1 cellular context compared by ENCODE assay signal in the genomic region with DNA sequence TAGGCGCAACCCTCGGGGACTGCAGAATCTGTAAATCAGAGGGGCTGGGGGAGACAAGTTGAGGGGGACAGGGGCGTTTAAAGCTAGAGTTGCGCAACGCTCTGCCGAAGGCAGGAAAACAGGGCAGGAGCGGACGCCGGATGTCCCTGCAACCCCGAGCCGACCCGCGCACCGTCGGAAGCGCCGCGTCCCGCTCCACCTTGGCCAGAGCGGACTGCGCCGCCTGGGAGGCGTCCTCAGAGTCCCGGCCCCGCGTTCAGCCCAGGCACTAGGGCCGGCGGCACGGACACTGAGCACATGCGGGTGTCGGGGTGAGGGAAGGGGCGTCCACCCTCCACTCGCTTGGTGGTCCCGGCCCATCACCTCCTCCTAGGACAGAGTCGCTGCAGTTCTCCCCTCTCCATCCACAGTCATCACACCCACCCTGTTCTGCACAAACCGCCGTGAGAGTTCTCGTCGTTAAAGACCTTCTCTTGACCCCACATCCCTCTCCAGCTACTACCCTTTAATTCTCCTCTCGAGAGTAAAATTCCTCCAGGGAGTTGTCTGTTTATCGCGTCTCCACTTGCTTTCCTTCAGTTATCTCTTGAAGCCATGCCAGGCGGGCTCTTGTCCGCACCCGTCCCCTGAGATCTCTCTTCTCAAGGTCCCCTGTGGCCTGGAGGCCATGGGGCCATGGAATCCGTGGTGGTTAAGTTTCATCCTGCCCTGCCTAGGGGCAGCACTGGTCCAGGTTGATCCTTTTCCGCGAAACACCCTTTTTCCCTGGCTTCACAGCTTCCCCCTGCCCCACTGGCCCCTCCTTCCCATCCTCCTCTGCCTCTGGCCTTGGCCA.
TF ChIP-seq lines count a peak whose summit lies in the region.

No MANE protein-coding gene starts in this region.

TF ChIP-seq in HepG2, 621 proteins besides CTCF, POLR2A, EP300 and RAD21 (continued from another document and continues in another):
- TF ChIP-seq, protein P1, sequence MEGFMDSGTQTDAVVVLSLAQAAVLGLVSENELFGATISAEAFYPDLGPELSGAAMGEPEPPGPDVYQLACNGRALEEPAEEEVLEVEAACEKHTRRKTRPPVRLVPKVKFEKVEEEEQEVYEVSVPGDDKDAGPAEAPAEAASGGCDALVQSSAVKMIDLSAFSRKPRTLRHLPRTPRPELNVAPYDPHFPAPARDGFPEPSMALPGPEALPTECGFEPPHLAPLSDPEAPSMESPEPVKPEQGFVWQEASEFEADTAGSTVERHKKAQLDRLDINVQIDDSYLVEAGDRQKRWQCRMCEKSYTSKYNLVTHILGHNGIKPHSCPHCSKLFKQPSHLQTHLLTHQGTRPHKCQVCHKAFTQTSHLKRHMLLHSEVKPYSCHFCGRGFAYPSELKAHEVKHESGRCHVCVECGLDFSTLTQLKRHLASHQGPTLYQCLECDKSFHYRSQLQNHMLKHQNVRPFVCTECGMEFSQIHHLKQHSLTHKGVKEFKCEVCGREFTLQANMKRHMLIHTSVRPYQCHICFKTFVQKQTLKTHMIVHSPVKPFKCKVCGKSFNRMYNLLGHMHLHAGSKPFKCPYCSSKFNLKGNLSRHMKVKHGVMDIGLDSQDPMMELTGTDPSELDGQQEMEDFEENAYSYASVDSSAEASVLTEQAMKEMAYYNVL (CRISPR knock-in tag; IDR thresholded peaks at IDR 0.05; ENCODE audit: borderline replicate concordance): no peak
- TF ChIP-seq, protein P2, sequence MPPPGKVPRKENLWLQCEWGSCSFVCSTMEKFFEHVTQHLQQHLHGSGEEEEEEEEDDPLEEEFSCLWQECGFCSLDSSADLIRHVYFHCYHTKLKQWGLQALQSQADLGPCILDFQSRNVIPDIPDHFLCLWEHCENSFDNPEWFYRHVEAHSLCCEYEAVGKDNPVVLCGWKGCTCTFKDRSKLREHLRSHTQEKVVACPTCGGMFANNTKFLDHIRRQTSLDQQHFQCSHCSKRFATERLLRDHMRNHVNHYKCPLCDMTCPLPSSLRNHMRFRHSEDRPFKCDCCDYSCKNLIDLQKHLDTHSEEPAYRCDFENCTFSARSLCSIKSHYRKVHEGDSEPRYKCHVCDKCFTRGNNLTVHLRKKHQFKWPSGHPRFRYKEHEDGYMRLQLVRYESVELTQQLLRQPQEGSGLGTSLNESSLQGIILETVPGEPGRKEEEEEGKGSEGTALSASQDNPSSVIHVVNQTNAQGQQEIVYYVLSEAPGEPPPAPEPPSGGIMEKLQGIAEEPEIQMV (CRISPR knock-in tag; IDR thresholded peaks at IDR 0.05; ENCODE audit: low read depth): peak; percentile 84; the same call in 1 of the 2 replicates
- TF ChIP-seq GZF1 (CRISPR knock-in tag; IDR thresholded peaks at IDR 0.05): no peak
- TF ChIP-seq PTBP1 (IDR thresholded peaks at IDR 0.05; ENCODE audit: low read depth, low read length, poor library complexity, severe bottlenecking): peak; percentile 7
- TF ChIP-seq ZSCAN21 (CRISPR knock-in tag; IDR thresholded peaks at IDR 0.05; ENCODE audit: borderline replicate concordance): 0 out of 2 replicates have a peak, but pooled peaks have one; percentile 52
- TF ChIP-seq CBX2 (IDR thresholded peaks at IDR 0.05; ENCODE audit: low read depth, low read length): no peak
- TF ChIP-seq CBX2 (CRISPR knock-in tag; IDR thresholded peaks at IDR 0.05; ENCODE audit: low read depth): 0 out of 2 replicates have a peak, but pooled peaks have one; percentile 37
- TF ChIP-seq FOXA1 (IDR thresholded peaks at IDR 0.05): no peak
- no peak for TF ChIP-seq FOXA1 (CRISPR knock-in tag; IDR thresholded peaks at IDR 0.05)
- peak; percentile 45 for TF ChIP-seq CHD4 (IDR thresholded peaks at IDR 0.05; ENCODE audit: borderline replicate concordance, low read length)
- no peak for TF ChIP-seq SIX1 (CRISPR knock-in tag; IDR thresholded peaks at IDR 0.05; ENCODE audit: borderline replicate concordance)
- TF ChIP-seq, protein P3, sequence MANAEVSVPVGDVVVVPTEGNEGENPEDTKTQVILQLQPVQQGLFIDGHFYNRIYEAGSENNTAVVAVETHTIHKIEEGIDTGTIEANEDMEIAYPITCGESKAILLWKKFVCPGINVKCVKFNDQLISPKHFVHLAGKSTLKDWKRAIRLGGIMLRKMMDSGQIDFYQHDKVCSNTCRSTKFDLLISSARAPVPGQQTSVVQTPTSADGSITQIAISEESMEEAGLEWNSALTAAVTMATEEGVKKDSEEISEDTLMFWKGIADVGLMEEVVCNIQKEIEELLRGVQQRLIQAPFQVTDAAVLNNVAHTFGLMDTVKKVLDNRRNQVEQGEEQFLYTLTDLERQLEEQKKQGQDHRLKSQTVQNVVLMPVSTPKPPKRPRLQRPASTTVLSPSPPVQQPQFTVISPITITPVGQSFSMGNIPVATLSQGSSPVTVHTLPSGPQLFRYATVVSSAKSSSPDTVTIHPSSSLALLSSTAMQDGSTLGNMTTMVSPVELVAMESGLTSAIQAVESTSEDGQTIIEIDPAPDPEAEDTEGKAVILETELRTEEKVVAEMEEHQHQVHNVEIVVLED (CRISPR knock-in tag; IDR thresholded peaks at IDR 0.05; ENCODE audit: borderline replicate concordance): no peak
- TF ChIP-seq ZNF563 (CRISPR knock-in tag; IDR thresholded peaks at IDR 0.05): peak; percentile 13; the same call in 1 of the 2 replicates
- TF ChIP-seq, protein P4, sequence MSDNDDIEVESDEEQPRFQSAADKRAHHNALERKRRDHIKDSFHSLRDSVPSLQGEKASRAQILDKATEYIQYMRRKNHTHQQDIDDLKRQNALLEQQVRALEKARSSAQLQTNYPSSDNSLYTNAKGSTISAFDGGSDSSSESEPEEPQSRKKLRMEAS (IDR thresholded peaks at IDR 0.05): peak; percentile 29; the same call in 1 of the 2 replicates
- TF ChIP-seq IRX3 (CRISPR knock-in tag; IDR thresholded peaks at IDR 0.05; ENCODE audit: borderline replicate concordance, low read depth): 0 out of 2 replicates have a peak, but pooled peaks have one; percentile 10
- TF ChIP-seq, protein P5, sequence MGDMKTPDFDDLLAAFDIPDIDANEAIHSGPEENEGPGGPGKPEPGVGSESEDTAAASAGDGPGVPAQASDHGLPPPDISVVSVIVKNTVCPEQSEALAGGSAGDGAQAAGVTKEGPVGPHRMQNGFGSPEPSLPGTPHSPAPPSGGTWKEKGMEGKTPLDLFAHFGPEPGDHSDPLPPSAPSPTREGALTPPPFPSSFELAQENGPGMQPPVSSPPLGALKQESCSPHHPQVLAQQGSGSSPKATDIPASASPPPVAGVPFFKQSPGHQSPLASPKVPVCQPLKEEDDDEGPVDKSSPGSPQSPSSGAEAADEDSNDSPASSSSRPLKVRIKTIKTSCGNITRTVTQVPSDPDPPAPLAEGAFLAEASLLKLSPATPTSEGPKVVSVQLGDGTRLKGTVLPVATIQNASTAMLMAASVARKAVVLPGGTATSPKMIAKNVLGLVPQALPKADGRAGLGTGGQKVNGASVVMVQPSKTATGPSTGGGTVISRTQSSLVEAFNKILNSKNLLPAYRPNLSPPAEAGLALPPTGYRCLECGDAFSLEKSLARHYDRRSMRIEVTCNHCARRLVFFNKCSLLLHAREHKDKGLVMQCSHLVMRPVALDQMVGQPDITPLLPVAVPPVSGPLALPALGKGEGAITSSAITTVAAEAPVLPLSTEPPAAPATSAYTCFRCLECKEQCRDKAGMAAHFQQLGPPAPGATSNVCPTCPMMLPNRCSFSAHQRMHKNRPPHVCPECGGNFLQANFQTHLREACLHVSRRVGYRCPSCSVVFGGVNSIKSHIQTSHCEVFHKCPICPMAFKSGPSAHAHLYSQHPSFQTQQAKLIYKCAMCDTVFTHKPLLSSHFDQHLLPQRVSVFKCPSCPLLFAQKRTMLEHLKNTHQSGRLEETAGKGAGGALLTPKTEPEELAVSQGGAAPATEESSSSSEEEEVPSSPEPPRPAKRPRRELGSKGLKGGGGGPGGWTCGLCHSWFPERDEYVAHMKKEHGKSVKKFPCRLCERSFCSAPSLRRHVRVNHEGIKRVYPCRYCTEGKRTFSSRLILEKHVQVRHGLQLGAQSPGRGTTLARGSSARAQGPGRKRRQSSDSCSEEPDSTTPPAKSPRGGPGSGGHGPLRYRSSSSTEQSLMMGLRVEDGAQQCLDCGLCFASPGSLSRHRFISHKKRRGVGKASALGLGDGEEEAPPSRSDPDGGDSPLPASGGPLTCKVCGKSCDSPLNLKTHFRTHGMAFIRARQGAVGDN (CRISPR knock-in tag; IDR thresholded peaks at IDR 0.05): peak; percentile 22
- no peak for TF ChIP-seq ZNF839 (CRISPR knock-in tag; IDR thresholded peaks at IDR 0.05; ENCODE audit: borderline replicate concordance)
- TF ChIP-seq NCOA2 (CRISPR knock-in tag; IDR thresholded peaks at IDR 0.05): peak; percentile 8; the same call in 1 of the 2 replicates
- no peak for TF ChIP-seq ZNF891 (CRISPR knock-in tag; IDR thresholded peaks at IDR 0.05)
- 0 out of 2 replicates have a peak, but pooled peaks have one; percentile 40 for TF ChIP-seq SRY (CRISPR knock-in tag; IDR thresholded peaks at IDR 0.05)
- TF ChIP-seq EZH2 (conservative IDR thresholded peaks at IDR 0.05; ENCODE audit: low read depth, low read length): 0 out of 2 replicates have a peak, but pooled peaks have one; percentile 45
- 0 out of 2 replicates have a peak, but pooled peaks have one; percentile 67 for TF ChIP-seq ZNF564 (CRISPR knock-in tag; IDR thresholded peaks at IDR 0.05)
- 0 out of 2 replicates have a peak, but pooled peaks have one; percentile 2 for TF ChIP-seq FOXA3 (CRISPR knock-in tag; IDR thresholded peaks at IDR 0.05)
- TF ChIP-seq GATAD2A (CRISPR knock-in tag; IDR thresholded peaks at IDR 0.05): 0 out of 2 replicates have a peak, but pooled peaks have one; percentile 19
- peak; percentile 1; the same call in 1 of the 2 replicates for TF ChIP-seq SIN3A (IDR thresholded peaks at IDR 0.05; ENCODE audit: borderline replicate concordance, low read depth, low read length)
- TF ChIP-seq TEAD2 (CRISPR knock-in tag; IDR thresholded peaks at IDR 0.05): no peak
- no peak for TF ChIP-seq ZNF143 (CRISPR knock-in tag; IDR thresholded peaks at IDR 0.05)
- peak; percentile 91 for TF ChIP-seq ZNF777 (CRISPR knock-in tag; IDR thresholded peaks at IDR 0.05)
- TF ChIP-seq, protein P6, sequence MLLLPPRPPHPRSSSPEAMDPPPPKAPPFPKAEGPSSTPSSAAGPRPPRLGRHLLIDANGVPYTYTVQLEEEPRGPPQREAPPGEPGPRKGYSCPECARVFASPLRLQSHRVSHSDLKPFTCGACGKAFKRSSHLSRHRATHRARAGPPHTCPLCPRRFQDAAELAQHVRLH (CRISPR knock-in tag; IDR thresholded peaks at IDR 0.05; ENCODE audit: borderline replicate concordance, low read depth): no peak
- TF ChIP-seq, protein P7, sequence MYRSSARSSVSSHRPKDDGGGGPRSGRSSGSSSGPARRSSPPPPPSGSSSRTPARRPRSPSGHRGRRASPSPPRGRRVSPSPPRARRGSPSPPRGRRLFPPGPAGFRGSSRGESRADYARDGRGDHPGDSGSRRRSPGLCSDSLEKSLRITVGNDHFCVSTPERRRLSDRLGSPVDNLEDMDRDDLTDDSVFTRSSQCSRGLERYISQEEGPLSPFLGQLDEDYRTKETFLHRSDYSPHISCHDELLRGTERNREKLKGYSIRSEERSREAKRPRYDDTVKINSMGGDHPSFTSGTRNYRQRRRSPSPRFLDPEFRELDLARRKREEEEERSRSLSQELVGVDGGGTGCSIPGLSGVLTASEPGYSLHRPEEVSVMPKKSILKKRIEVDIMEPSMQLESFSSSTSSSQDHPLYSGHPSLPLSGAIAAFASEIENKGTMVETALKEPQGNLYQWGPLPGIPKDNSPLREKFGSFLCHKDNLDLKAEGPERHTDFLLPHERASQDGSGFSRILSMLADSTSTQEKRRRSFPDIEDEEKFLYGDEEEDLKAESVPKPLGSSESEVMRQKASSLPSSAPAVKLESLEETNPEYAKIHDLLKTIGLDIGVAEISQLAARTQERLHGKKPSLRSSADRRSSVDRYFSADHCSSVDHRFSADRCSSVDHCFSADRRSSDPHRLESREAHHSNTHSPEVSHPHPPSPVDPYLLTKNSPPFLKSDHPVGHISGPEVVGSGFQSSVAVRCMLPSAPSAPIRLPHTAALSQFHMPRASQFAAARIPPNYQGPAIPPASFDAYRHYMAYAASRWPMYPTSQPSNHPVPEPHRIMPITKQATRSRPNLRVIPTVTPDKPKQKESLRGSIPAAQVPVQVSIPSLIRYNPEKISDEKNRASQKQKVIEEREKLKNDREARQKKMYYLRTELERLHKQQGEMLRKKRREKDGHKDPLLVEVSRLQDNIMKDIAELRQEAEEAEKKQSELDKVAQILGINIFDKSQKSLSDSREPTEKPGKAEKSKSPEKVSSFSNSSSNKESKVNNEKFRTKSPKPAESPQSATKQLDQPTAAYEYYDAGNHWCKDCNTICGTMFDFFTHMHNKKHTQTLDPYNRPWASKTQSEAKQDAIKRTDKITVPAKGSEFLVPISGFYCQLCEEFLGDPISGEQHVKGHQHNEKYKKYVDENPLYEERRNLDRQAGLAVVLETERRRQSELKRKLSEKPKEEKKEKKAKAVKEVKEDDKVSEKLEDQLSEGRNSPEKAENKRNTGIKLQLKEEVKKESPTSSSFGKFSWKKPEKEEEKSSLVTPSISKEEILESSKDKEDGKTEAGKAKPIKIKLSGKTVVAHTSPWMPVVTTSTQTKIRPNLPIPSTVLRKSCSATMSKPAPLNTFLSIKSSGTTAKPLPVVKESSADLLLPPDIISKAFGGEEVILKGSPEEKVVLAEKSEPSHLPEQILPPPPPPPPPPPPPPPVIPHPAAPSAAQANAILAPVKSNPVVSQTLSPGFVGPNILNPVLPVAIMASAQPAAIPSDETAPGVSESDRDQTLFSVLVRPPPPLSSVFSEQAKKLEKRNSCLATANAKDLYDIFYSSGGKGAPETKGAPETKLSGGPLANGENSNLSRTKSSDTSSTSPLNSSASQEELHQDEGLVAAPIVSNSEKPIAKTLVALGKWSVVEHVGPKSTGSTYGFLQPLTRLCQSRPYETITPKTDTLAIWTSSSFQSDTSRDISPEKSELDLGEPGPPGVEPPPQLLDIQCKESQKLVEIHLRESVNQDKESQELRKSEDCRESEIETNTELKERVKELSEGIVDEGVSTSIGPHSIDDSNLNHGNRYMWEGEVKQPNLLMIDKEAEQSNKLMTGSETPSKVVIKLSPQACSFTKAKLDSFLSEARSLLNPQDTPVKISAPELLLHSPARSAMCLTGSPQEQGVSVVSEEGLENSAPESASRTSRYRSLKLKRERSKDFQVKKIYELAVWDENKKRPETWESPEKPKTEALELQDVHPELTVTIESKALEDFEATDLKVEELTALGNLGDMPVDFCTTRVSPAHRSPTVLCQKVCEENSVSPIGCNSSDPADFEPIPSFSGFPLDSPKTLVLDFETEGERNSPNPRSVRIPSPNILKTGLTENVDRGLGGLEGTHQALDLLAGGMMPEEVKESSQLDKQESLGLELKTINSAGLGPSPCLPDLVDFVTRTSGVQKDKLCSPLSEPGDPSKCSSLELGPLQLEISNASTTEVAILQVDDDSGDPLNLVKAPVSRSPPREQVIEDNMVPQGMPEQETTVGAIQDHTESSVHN (CRISPR knock-in tag; IDR thresholded peaks at IDR 0.05): no peak
- TF ChIP-seq, protein P8, sequence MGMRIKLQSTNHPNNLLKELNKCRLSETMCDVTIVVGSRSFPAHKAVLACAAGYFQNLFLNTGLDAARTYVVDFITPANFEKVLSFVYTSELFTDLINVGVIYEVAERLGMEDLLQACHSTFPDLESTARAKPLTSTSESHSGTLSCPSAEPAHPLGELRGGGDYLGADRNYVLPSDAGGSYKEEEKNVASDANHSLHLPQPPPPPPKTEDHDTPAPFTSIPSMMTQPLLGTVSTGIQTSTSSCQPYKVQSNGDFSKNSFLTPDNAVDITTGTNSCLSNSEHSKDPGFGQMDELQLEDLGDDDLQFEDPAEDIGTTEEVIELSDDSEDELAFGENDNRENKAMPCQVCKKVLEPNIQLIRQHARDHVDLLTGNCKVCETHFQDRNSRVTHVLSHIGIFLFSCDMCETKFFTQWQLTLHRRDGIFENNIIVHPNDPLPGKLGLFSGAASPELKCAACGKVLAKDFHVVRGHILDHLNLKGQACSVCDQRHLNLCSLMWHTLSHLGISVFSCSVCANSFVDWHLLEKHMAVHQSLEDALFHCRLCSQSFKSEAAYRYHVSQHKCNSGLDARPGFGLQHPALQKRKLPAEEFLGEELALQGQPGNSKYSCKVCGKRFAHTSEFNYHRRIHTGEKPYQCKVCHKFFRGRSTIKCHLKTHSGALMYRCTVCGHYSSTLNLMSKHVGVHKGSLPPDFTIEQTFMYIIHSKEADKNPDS (CRISPR knock-in tag; IDR thresholded peaks at IDR 0.05): 0 out of 2 replicates have a peak, but pooled peaks have one; percentile 8
- TF ChIP-seq KDM2A (CRISPR knock-in tag; IDR thresholded peaks at IDR 0.05; ENCODE audit: borderline replicate concordance, low read depth): 0 out of 2 replicates have a peak, but pooled peaks have one; percentile 23
